In the genomic region with DNA sequence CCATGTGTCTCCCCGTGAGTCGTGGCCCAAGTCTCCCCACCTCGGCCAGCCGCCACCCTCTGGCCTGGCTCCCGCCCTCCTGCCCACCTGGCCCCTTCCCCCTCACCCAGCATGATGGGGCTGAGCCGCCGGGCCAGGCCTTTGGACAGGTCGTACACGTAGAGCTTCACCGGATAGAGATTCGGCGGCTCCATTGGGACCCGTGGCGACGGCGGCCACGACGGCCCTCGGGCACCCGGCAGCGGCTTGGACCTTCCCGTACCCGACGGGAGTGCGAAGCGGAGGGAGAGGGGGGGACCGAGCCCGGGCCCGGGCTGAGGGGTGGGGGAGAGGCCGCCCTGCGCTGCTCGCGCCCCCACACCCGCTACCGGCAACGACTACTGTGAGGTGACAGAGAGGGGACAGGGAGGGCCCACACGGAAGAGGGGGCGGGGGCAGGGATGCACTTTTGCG, we compare ENCODE assay signal across 1 cellular context.
TF ChIP-seq lines count a peak whose summit lies in the region.

DESI1 (minus strand) TSS at position 398 of the 453 bp plus-strand sequence; CDS start at position 194, 204 bp downstream.

TF ChIP-seq in HepG2, 621 proteins besides CTCF, POLR2A, EP300 and RAD21 (continued from another document and continues in another):
- TF ChIP-seq, protein P1, sequence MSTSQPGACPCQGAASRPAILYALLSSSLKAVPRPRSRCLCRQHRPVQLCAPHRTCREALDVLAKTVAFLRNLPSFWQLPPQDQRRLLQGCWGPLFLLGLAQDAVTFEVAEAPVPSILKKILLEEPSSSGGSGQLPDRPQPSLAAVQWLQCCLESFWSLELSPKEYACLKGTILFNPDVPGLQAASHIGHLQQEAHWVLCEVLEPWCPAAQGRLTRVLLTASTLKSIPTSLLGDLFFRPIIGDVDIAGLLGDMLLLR (CRISPR knock-in tag; IDR thresholded peaks at IDR 0.05), result peak; percentile 69; the same call in 1 of the 2 replicates
- no peak for TF ChIP-seq ZNF101 (CRISPR knock-in tag; IDR thresholded peaks at IDR 0.05; ENCODE audit: borderline replicate concordance, low read depth)
- TF ChIP-seq, protein P2, sequence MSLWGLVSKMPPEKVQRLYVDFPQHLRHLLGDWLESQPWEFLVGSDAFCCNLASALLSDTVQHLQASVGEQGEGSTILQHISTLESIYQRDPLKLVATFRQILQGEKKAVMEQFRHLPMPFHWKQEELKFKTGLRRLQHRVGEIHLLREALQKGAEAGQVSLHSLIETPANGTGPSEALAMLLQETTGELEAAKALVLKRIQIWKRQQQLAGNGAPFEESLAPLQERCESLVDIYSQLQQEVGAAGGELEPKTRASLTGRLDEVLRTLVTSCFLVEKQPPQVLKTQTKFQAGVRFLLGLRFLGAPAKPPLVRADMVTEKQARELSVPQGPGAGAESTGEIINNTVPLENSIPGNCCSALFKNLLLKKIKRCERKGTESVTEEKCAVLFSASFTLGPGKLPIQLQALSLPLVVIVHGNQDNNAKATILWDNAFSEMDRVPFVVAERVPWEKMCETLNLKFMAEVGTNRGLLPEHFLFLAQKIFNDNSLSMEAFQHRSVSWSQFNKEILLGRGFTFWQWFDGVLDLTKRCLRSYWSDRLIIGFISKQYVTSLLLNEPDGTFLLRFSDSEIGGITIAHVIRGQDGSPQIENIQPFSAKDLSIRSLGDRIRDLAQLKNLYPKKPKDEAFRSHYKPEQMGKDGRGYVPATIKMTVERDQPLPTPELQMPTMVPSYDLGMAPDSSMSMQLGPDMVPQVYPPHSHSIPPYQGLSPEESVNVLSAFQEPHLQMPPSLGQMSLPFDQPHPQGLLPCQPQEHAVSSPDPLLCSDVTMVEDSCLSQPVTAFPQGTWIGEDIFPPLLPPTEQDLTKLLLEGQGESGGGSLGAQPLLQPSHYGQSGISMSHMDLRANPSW (CRISPR knock-in tag; IDR thresholded peaks at IDR 0.05; ENCODE audit: borderline replicate concordance), result no peak
- peak; percentile 70 for TF ChIP-seq ZNF18 (CRISPR knock-in tag; IDR thresholded peaks at IDR 0.05; ENCODE audit: insufficient replicate concordance)
- no peak for TF ChIP-seq HOXA7 (CRISPR knock-in tag; IDR thresholded peaks at IDR 0.05)
- no peak for TF ChIP-seq ATF1 (CRISPR knock-in tag; IDR thresholded peaks at IDR 0.05)
- TF ChIP-seq TMF1 (CRISPR knock-in tag; IDR thresholded peaks at IDR 0.05; ENCODE audit: low read depth), result no peak
- TF ChIP-seq SIN3B (IDR thresholded peaks at IDR 0.05; ENCODE audit: low read length), result no peak
- no peak for TF ChIP-seq MEIS1 (CRISPR knock-in tag; IDR thresholded peaks at IDR 0.05; ENCODE audit: borderline replicate concordance)
- TF ChIP-seq HHEX (CRISPR knock-in tag; IDR thresholded peaks at IDR 0.05), result no peak
- 0 out of 2 replicates have a peak, but pooled peaks have one; percentile 52 for TF ChIP-seq HDAC2 (CRISPR knock-in tag; IDR thresholded peaks at IDR 0.05)
- TF ChIP-seq ZNF274 (CRISPR knock-in tag; IDR thresholded peaks at IDR 0.05), result peak; percentile 51; the same call in 1 of the 2 replicates
- no peak; the same call in none of the 2 replicates for TF ChIP-seq NRL (CRISPR knock-in tag; IDR thresholded peaks at IDR 0.05; ENCODE audit: borderline replicate concordance)
- TF ChIP-seq, protein P3, sequence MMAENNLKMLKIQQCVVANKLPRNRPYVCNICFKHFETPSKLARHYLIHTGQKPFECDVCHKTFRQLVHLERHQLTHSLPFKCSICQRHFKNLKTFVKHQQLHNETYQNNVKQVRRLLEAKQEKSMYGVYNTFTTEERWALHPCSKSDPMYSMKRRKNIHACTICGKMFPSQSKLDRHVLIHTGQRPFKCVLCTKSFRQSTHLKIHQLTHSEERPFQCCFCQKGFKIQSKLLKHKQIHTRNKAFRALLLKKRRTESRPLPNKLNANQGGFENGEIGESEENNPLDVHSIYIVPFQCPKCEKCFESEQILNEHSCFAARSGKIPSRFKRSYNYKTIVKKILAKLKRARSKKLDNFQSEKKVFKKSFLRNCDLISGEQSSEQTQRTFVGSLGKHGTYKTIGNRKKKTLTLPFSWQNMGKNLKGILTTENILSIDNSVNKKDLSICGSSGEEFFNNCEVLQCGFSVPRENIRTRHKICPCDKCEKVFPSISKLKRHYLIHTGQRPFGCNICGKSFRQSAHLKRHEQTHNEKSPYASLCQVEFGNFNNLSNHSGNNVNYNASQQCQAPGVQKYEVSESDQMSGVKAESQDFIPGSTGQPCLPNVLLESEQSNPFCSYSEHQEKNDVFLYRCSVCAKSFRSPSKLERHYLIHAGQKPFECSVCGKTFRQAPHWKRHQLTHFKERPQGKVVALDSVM (CRISPR knock-in tag; IDR thresholded peaks at IDR 0.05), result no peak
- no peak for TF ChIP-seq ZNF75D (CRISPR knock-in tag; IDR thresholded peaks at IDR 0.05; ENCODE audit: borderline replicate concordance)
- no peak for TF ChIP-seq STAT5B (CRISPR knock-in tag; IDR thresholded peaks at IDR 0.05)
- 0 out of 2 replicates have a peak, but pooled peaks have one; percentile 54 for TF ChIP-seq CHCHD3 (CRISPR knock-in tag; IDR thresholded peaks at IDR 0.05)
- no peak for TF ChIP-seq KLF11 (CRISPR knock-in tag; IDR thresholded peaks at IDR 0.05)
- TF ChIP-seq ZEB1 (IDR thresholded peaks at IDR 0.05; ENCODE audit: insufficient replicate concordance, low read depth), result no peak
- TF ChIP-seq PRMT3 (CRISPR knock-in tag; IDR thresholded peaks at IDR 0.05; ENCODE audit: borderline replicate concordance, low read depth), result no peak
- no peak for TF ChIP-seq TCF7L2 (IDR thresholded peaks at IDR 0.05; ENCODE audit: low read depth, low read length)
- TF ChIP-seq, protein P4, sequence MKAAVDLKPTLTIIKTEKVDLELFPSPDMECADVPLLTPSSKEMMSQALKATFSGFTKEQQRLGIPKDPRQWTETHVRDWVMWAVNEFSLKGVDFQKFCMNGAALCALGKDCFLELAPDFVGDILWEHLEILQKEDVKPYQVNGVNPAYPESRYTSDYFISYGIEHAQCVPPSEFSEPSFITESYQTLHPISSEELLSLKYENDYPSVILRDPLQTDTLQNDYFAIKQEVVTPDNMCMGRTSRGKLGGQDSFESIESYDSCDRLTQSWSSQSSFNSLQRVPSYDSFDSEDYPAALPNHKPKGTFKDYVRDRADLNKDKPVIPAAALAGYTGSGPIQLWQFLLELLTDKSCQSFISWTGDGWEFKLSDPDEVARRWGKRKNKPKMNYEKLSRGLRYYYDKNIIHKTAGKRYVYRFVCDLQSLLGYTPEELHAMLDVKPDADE (CRISPR knock-in tag; IDR thresholded peaks at IDR 0.05), result no peak
- TF ChIP-seq FUBP1 (CRISPR knock-in tag; IDR thresholded peaks at IDR 0.05; ENCODE audit: borderline replicate concordance), result no peak
- 0 out of 2 replicates have a peak, but pooled peaks have one; percentile 40 for TF ChIP-seq HOXD1 (CRISPR knock-in tag; IDR thresholded peaks at IDR 0.05)
- TF ChIP-seq ZNF781 (CRISPR knock-in tag; IDR thresholded peaks at IDR 0.05; ENCODE audit: borderline replicate concordance, not compliant biosample characterization), result no peak
- no peak for TF ChIP-seq IRF2 (CRISPR knock-in tag; IDR thresholded peaks at IDR 0.05)
- no peak for TF ChIP-seq HNRNPL (IDR thresholded peaks at IDR 0.05; ENCODE audit: low read depth, low read length)
- no peak for TF ChIP-seq GLMP (CRISPR knock-in tag; IDR thresholded peaks at IDR 0.05; ENCODE audit: borderline replicate concordance)
- no peak for TF ChIP-seq MAFG (CRISPR knock-in tag; IDR thresholded peaks at IDR 0.05)
- TF ChIP-seq ZNF382 (CRISPR knock-in tag; IDR thresholded peaks at IDR 0.05; ENCODE audit: borderline replicate concordance), result no peak
- 0 out of 2 replicates have a peak, but pooled peaks have one; percentile 3 for TF ChIP-seq SALL2 (CRISPR knock-in tag; IDR thresholded peaks at IDR 0.05)
- TF ChIP-seq ZNF598 (CRISPR knock-in tag; IDR thresholded peaks at IDR 0.05; ENCODE audit: borderline replicate concordance), result peak; percentile 35; the same call in 1 of the 2 replicates
- no peak for TF ChIP-seq CCDC6 (CRISPR knock-in tag; IDR thresholded peaks at IDR 0.05)
- TF ChIP-seq, protein P5, sequence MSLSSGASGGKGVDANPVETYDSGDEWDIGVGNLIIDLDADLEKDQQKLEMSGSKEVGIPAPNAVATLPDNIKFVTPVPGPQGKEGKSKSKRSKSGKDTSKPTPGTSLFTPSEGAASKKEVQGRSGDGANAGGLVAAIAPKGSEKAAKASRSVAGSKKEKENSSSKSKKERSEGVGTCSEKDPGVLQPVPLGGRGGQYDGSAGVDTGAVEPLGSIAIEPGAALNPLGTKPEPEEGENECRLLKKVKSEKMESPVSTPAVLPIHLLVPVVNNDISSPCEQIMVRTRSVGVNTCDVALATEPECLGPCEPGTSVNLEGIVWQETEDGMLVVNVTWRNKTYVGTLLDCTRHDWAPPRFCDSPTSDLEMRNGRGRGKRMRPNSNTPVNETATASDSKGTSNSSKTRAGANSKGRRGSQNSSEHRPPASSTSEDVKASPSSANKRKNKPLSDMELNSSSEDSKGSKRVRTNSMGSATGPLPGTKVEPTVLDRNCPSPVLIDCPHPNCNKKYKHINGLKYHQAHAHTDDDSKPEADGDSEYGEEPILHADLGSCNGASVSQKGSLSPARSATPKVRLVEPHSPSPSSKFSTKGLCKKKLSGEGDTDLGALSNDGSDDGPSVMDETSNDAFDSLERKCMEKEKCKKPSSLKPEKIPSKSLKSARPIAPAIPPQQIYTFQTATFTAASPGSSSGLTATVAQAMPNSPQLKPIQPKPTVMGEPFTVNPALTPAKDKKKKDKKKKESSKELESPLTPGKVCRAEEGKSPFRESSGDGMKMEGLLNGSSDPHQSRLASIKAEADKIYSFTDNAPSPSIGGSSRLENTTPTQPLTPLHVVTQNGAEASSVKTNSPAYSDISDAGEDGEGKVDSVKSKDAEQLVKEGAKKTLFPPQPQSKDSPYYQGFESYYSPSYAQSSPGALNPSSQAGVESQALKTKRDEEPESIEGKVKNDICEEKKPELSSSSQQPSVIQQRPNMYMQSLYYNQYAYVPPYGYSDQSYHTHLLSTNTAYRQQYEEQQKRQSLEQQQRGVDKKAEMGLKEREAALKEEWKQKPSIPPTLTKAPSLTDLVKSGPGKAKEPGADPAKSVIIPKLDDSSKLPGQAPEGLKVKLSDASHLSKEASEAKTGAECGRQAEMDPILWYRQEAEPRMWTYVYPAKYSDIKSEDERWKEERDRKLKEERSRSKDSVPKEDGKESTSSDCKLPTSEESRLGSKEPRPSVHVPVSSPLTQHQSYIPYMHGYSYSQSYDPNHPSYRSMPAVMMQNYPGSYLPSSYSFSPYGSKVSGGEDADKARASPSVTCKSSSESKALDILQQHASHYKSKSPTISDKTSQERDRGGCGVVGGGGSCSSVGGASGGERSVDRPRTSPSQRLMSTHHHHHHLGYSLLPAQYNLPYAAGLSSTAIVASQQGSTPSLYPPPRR (CRISPR knock-in tag; IDR thresholded peaks at IDR 0.05; ENCODE audit: borderline replicate concordance), result no peak
